ENCODE assay signal across 8 cellular contexts in genomic region chr17:81703747-81704654, GRCh38. TPM values are rescaled to one million over a fixed set of nuclear protein-coding genes. Genes with fewer than 3 reads are reported as not detected.
DNase-seq lines count a peak whose midpoint lies in the region; ATAC-seq, FAIRE-seq and TF ChIP-seq lines count a peak whose summit lies in the region.

No MANE protein-coding gene starts in this region.

- H3K4me3 ChIP-seq in kidney (ENCODE audit: low read length in 2 of 2) (peak overlapping the region; percentile 91 to 95), thoracic aorta (peak overlapping the region; percentile 72)

- ATAC-seq in stimulated activated naive CD8-positive, alpha-beta T cell treated with anti-CD3 and anti-CD28 coated beads, Interleukin-15, Interleukin-2, amounts not matched to agents 100 U/mL and 50 U/mL, for 24 hours, result no peak
- ATAC-seq in thoracic aorta (ENCODE audit: insufficient number of reproducible peaks, low FRiP score, low read depth), result no peak

- peak overlapping the region; percentile 86 for H3K4me3 Mint-ChIP-seq in stimulated activated naive CD8-positive, alpha-beta T cell treated with anti-CD3 and anti-CD28 coated beads, Interleukin-15, Interleukin-2, amounts not matched to agents 100 ng/mL and 50 ng/mL, for 24 hours
- peak overlapping the region; percentile 89 for H3K4me3 Mint-ChIP-seq in activated naive CD8-positive, alpha-beta T cell

- peak overlapping the region; percentile 63 to 91 for H3K27ac ChIP-seq in kidney (ENCODE audit: low read depth in 2 of 2, low read length in 2 of 2)
- peak overlapping the region; percentile 80 to 94 for H3K27ac ChIP-seq in thoracic aorta

- H3K27ac Mint-ChIP-seq in stimulated activated naive CD8-positive, alpha-beta T cell treated with anti-CD3 and anti-CD28 coated beads, Interleukin-15, Interleukin-2, amounts not matched to agents 100 ng/mL and 50 ng/mL, for 24 hours, result peak overlapping the region; percentile 83
- peak overlapping the region; percentile 79 for H3K27ac Mint-ChIP-seq in activated naive CD8-positive, alpha-beta T cell

- H3K4me1 Mint-ChIP-seq in stimulated activated naive CD8-positive, alpha-beta T cell treated with anti-CD3 and anti-CD28 coated beads, Interleukin-15, Interleukin-2, amounts not matched to agents 100 ng/mL and 50 ng/mL, for 24 hours (ENCODE audit: low read depth), result peaks cover 39% of the 10 kb centered on the region
- H3K4me1 Mint-ChIP-seq in activated naive CD8-positive, alpha-beta T cell (ENCODE audit: low read depth), result peaks cover 21% of the 10 kb centered on the region

- H3K9me3 ChIP-seq in kidney (ENCODE audit: control insufficient read depth in 1 of 2, low read length in 2 of 2), result no peaks in the 10 kb centered on the region
- no peaks in the 10 kb centered on the region for H3K9me3 ChIP-seq in thoracic aorta

- intact Hi-C loops in kidney (cut with DNase I), result no loop called here

- TF ChIP-seq CTCF in kidney (IDR thresholded peaks at IDR 0.05; ENCODE audit: borderline replicate concordance, extremely low read depth, insufficient read depth), result no peak
- TF ChIP-seq CTCF in thoracic aorta (IDR thresholded peaks at IDR 0.05), result no peak

- no peak for DNase-seq in stimulated activated naive CD8-positive, alpha-beta T cell treated with anti-CD3 and anti-CD28 coated beads, Interleukin-15, Interleukin-2, amounts not matched to agents 100 U/mL and 50 U/mL, for 24 hours
- peak; percentile 51 for DNase-seq in kidney
- DNase-seq in thoracic aorta (ENCODE audit: low spot score), result no peak
- DNase-seq in NCI-H2029 treated with DMSO at 0.1 percent for 48 hours (lab: John Stamatoyannopoulos, UW), result no peak
- no peak for DNase-seq in C1 segment of cervical spinal cord (lab: John Stamatoyannopoulos, UW)
- no peak for DNase-seq in NCI-H128 (lab: John Stamatoyannopoulos, UW; ENCODE audit: unreplicated experiment)

- peaks cover 54% of the 10 kb centered on the region for H3K36me3 Mint-ChIP-seq in stimulated activated naive CD8-positive, alpha-beta T cell treated with anti-CD3 and anti-CD28 coated beads, Interleukin-15, Interleukin-2, amounts not matched to agents 100 ng/mL and 50 ng/mL, for 24 hours (ENCODE audit: low read depth)
- H3K36me3 Mint-ChIP-seq in activated naive CD8-positive, alpha-beta T cell, result peaks cover 3% of the 10 kb centered on the region

- no peak for FAIRE-seq in kidney (lab: Jason Lieb, UNC)

- peaks cover 7 to 25% of the 10 kb centered on the region in 2 donors for H3K4me1 ChIP-seq in kidney (ENCODE audit: control insufficient read depth in 1 of 2, insufficient read depth in 1 of 2, low read depth in 1 of 2, low read length in 2 of 2)
- peaks cover 18 to 27% of the 10 kb centered on the region in 2 donors for H3K4me1 ChIP-seq in thoracic aorta (ENCODE audit: control insufficient read depth in 1 of 2, low read depth in 2 of 2)

- H3K9ac ChIP-seq in kidney (ENCODE audit: low read length in 2 of 2), result peak overlapping the region; percentile 8 to 94

- H3K36me3 ChIP-seq in kidney (ENCODE audit: control insufficient read depth in 1 of 2, insufficient read depth in 2 of 2, low read length in 2 of 2), result peaks cover 6 to 18% of the 10 kb centered on the region in 2 donors
- H3K36me3 ChIP-seq in thoracic aorta, result peaks cover 13% of the 10 kb centered on the region

- no peaks in the 10 kb centered on the region for H3K27me3 Mint-ChIP-seq in stimulated activated naive CD8-positive, alpha-beta T cell treated with anti-CD3 and anti-CD28 coated beads, Interleukin-15, Interleukin-2, amounts not matched to agents 100 ng/mL and 50 ng/mL, for 24 hours
- no peaks in the 10 kb centered on the region for H3K27me3 Mint-ChIP-seq in activated naive CD8-positive, alpha-beta T cell

- no peaks in the 10 kb centered on the region for H3K27me3 ChIP-seq in thoracic aorta (replicated peaks; ENCODE audit: insufficient read depth)

- no peaks in the 10 kb centered on the region for H3K9me3 Mint-ChIP-seq in stimulated activated naive CD8-positive, alpha-beta T cell treated with anti-CD3 and anti-CD28 coated beads, Interleukin-15, Interleukin-2, amounts not matched to agents 100 ng/mL and 50 ng/mL, for 24 hours
- no peaks in the 10 kb centered on the region for H3K9me3 Mint-ChIP-seq in activated naive CD8-positive, alpha-beta T cell (ENCODE audit: low read depth)

RNA-seq across cellular contexts. Expression of gene MRPL12, which starts 0.8 kb away (rescaled TPM):
- 52.4 TPM for total RNA-seq in kidney
- polyA plus RNA-seq in kidney (ENCODE audit: insufficient read depth, low read depth, low replicate concordance), result 251 TPM
- total RNA-seq in thoracic aorta, result 10 to 100 TPM; 19.8 to 33.4 TPM

RNA-seq across cellular contexts. Expression of gene SLC25A10, which starts 8.1 kb away (rescaled TPM):
- total RNA-seq in kidney (19.9 TPM), thoracic aorta (1 to 10 TPM; 2.2 to 4.7 TPM)
- 94.5 TPM for polyA plus RNA-seq in kidney (ENCODE audit: insufficient read depth, low read depth, low replicate concordance)

RNA-seq across cellular contexts. Expression of gene HGS, which starts 20.2 kb away (rescaled TPM):
- total RNA-seq in kidney (95.3 TPM), thoracic aorta (100 to 1,000 TPM in 1 of 2 donors, 10 to 100 TPM in 1; 93.8 to 108 TPM)
- 85.5 TPM for polyA plus RNA-seq in kidney (ENCODE audit: insufficient read depth, low read depth, low replicate concordance)

RNA-seq across cellular contexts. Expression of gene ARL16, which starts 20.4 kb away (rescaled TPM):
- total RNA-seq in kidney (34.7 TPM), thoracic aorta (10 to 100 TPM; 34.4 to 40.7 TPM)
- polyA plus RNA-seq in kidney (ENCODE audit: insufficient read depth, low read depth, low replicate concordance), result 76.1 TPM

RNA-seq across cellular contexts. Expression of gene CCDC137, which starts 37.5 kb away (rescaled TPM):
- total RNA-seq in kidney, result 18.8 TPM
- 14.7 TPM for polyA plus RNA-seq in kidney (ENCODE audit: insufficient read depth, low read depth, low replicate concordance)
- total RNA-seq in thoracic aorta, result 10 to 100 TPM in 1 of 2 donors, 1 to 10 TPM in 1; 7.3 to 10.8 TPM
